In the genomic region with DNA sequence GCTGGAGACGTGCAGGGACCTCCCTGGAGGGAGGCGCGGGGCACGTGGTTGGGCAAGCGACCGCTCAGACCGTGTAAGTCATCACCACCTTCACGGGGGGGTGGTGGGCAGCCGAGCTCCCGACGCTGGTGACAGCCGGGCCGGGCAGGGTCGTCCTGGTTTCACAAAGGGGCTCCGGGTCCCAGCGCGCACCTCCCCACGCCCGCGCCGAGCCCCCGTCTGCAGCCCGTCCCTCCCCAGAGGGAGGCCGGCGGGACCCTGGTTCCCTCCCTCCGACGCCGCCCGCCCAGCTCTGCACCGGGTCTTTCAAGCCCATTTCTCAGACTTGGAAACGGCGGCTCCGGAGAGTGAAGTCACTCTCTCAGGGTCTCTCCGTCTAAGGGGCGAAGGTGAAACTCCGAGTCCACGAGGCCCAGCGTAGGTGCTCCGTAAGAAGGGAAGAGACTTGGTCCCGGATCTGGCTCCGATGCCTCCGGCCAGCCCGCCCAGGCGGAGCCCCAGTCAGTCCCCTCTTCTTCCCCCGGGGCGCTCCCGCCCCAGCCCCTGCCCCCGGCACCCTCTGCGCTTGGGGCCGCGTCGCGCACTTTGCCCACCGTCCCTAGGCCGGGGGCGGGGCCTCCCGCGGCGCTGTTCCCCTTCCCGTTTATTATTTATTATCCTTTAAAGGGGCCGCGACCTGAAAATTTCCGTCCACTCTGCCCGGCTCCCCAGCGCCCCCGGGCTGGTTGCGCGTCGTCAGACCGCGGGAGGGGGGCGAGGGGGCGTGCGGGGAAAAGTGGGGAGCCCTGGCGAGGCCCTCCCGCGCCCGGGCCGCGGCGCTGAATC, we compare ENCODE assay signal across 8 cellular contexts. TPM values are rescaled to one million over a fixed set of nuclear protein-coding genes. Genes with fewer than 3 reads are reported as not detected.
A peak's percentile ranks its signal among the peaks of the same experiment; 100 is the strongest.
DNase-seq lines count a peak whose midpoint lies in the region; ATAC-seq, FAIRE-seq and TF ChIP-seq lines count a peak whose summit lies in the region.

No MANE protein-coding gene starts in this region.

- H3K4me3 ChIP-seq in left ventricle myocardium inferior: peak overlapping the region; percentile 91

- TF ChIP-seq CTCF in left ventricle myocardium inferior (IDR thresholded peaks at IDR 0.05; ENCODE audit: borderline replicate concordance): no peak

- CTCF ChIA-PET in T-cell (lab: Charles Lee): no interaction called here

- H3K27ac Mint-ChIP-seq in T-cell: peak overlapping the region in 1 of 2 donors; percentile 23

- TF ChIP-seq POLR2A in GM12891 (IDR thresholded peaks at IDR 0.05; ENCODE audit: low read depth, low read length): no peak

- no peaks in the 10 kb centered on the region for H3K9me3 ChIP-seq in left ventricle myocardium inferior (replicated peaks)

- peak overlapping the region; percentile 88 for H3K27ac ChIP-seq in left ventricle myocardium inferior (replicated peaks)

- intact Hi-C loops in left ventricle myocardium inferior (cut with micrococcal nuclease): loop anchor here (10.0 kb wide), 1 partner anchor 160 kb away; no protein-coding TSS in a partner anchor
- intact Hi-C loops in posterior cingulate gyrus (cut with DNase I): loop anchor here (10.0 kb wide), 1 partner anchor 260 kb away; the partner anchor contains the start of gene RNF126

- POLR2A ChIA-PET in T-cell (lab: Charles Lee): no interaction called here

- H3K27me3 ChIP-seq in left ventricle myocardium inferior (ENCODE audit: low read depth): peaks cover 12% of the 10 kb centered on the region

- H3K9me3 Mint-ChIP-seq in T-cell: no peaks in the 10 kb centered on the region

- no peaks in the 10 kb centered on the region for H3K27me3 Mint-ChIP-seq in T-cell

- DNase-seq in GM12891 (ENCODE audit: insufficient read length, low spot score) (no peak), NCI-H1105 (lab: John Stamatoyannopoulos, UW) (peak; percentile 74), T-cell (peak in 31 of 34 experiments; percentile 49 to 81 (median 65)), amygdala (lab: John Stamatoyannopoulos, UW) (peak in 51 of 56 donors; percentile 21 to 84 (median 67)), left ventricle myocardium inferior (peak; percentile 80), posterior cingulate gyrus (peak; percentile 63 to 97 (median 76))

- H3K4me1 ChIP-seq in left ventricle myocardium inferior: peaks cover 61% of the 10 kb centered on the region

- peaks cover 13 to 19% (median 18%) of the 10 kb centered on the region in 3 donors for H3K4me1 Mint-ChIP-seq in T-cell

- FAIRE-seq in GM12891 (lab: Jason Lieb, UNC): no peak

- peaks cover 7% of the 10 kb centered on the region for H3K36me3 ChIP-seq in left ventricle myocardium inferior

- ATAC-seq in HG02759 (IDR thresholded peaks at IDR 0.05; ENCODE audit: unreplicated experiment) (peak; percentile 65), T-cell (replicated peaks in 1 of 4) (peak; percentile 73 to 78 (median 77)), GM19467 (IDR thresholded peaks at IDR 0.05; ENCODE audit: unreplicated experiment) (no peak)

- H3K36me3 Mint-ChIP-seq in T-cell: no peaks in the 10 kb centered on the region

- peak overlapping the region; percentile 69 to 78 (median 78) for H3K4me3 Mint-ChIP-seq in T-cell

TF ChIP-seq in GM12891, 5 proteins besides CTCF, POLR2A, EP300 and RAD21:
- TF ChIP-seq SPI1 (IDR thresholded peaks at IDR 0.05; ENCODE audit: low read depth, low read length) (peak; percentile 57), PAX5 (IDR thresholded peaks at IDR 0.05; ENCODE audit: insufficient read depth, low read length, severe bottlenecking) (no peak), TAF1 (IDR thresholded peaks at IDR 0.05; ENCODE audit: low read depth, low read length) (no peak), POU2F2 (IDR thresholded peaks at IDR 0.05; ENCODE audit: low read depth, low read length) (no peak), POLR2AphosphoS5 (IDR thresholded peaks at IDR 0.05; ENCODE audit: low read depth, low read length) (no peak)

RNA-seq across cellular contexts. Expression of gene ARID3A, which starts 0.5 kb away (rescaled TPM):
- polyA plus RNA-seq in GM12891 (2012; ENCODE audit: low read depth, missing spikeins): 24.1 TPM
- 10 to 100 TPM in 4 of 5 donors, 1 to 10 TPM in 1; 9.8 to 13.2 (median 12.0) TPM for total RNA-seq in T-cell
- 4.8 TPM for total RNA-seq in left ventricle myocardium inferior

RNA-seq across cellular contexts. Expression of gene KISS1R, which starts 8.2 kb away (rescaled TPM):
- 0.63 TPM for polyA plus RNA-seq in GM12891 (2012; ENCODE audit: low read depth, missing spikeins)
- total RNA-seq in T-cell (1 to 10 TPM; 1.5 to 4.9 (median 2.8) TPM), left ventricle myocardium inferior (not detected)

RNA-seq across cellular contexts. Expression of gene R3HDM4, which starts 12.3 kb away (rescaled TPM):
- polyA plus RNA-seq in GM12891 (2012; ENCODE audit: low read depth, missing spikeins): 35.8 TPM
- total RNA-seq in T-cell (100 to 1,000 TPM; 190 to 252 (median 220) TPM), left ventricle myocardium inferior (21.6 TPM)

RNA-seq across cellular contexts. Expression of gene RNU6-9, which starts 32.0 kb away (rescaled TPM):
- polyA plus RNA-seq in GM12891 (2012; ENCODE audit: low read depth, missing spikeins): not detected
- total RNA-seq in T-cell (not detected), left ventricle myocardium inferior (not detected)

RNA-seq across cellular contexts. Expression of gene MED16, which starts 32.3 kb away (rescaled TPM):
- 25.2 TPM for polyA plus RNA-seq in GM12891 (2012; ENCODE audit: low read depth, missing spikeins)
- 100 to 1,000 TPM in 1 of 5 donors, 10 to 100 TPM in 4; 55.0 to 105 (median 92.4) TPM for total RNA-seq in T-cell
- total RNA-seq in left ventricle myocardium inferior: 19.4 TPM
